Comparison of ENCODE assay signal across 20 cellular contexts in genomic region chr7:75861636-75862035, GRCh38. TPM values are rescaled to one million over a fixed set of nuclear protein-coding genes. Genes with fewer than 3 reads are reported as not detected.
DNase-seq lines count a peak whose midpoint lies in the region; ATAC-seq and TF ChIP-seq lines count a peak whose summit lies in the region.
"Had no signal": no experiment of that assay in that cellular context is flagged by ENCODE, and none has a peak within 500 bp of the region (broad histone marks: within the 10 kb centered on the region; RNA-seq: fewer than 3 reads in every experiment).

No MANE protein-coding gene starts in this region.

- no peaks in the 10 kb centered on the region for H3K79me1 ChIP-seq in IMR-90 (ENCODE audit: low read depth in 1 of 2, low read length in 2 of 2)

- dilution Hi-C loops in IMR-90 (cut with HindIII; ENCODE audit: low sequenced_read_pairs, unreplicated experiment): no loop called here

- in situ Hi-C loops in IMR-90 (cut with MboI; ENCODE audit: low sequenced_read_pairs): loop anchor here (25.0 kb wide), 1 partner anchor 276 kb away; no protein-coding TSS in a partner anchor

- H2BK20ac ChIP-seq in IMR-90 (ENCODE audit: low read depth, low read length): no peak overlapping the region

- no peaks in the 10 kb centered on the region for H4K20me1 ChIP-seq in IMR-90 (ENCODE audit: insufficient read depth, low read length)

- BruUV-seq in IMR-90 (replicated peaks; lab: Mats Ljungman, UMichigan): no TSS peak

- H2BK5ac ChIP-seq in IMR-90 (ENCODE audit: low read depth, low read length, poor library complexity, severe bottlenecking): no peak overlapping the region

- POLR2A ChIA-PET in IMR-90 (lab: Charles Lee; ENCODE audit: unreplicated experiment): no interaction called here

- peak; percentile 54 for ATAC-seq in IMR-90 (ENCODE audit: low read depth)
- ATAC-seq in heart right ventricle: peak in 7 of 8 donors; percentile 48 to 79 (median 69)
- no peak for ATAC-seq in HG02571 (IDR thresholded peaks at IDR 0.05; ENCODE audit: unreplicated experiment)
- no peak for ATAC-seq in GM21360 (IDR thresholded peaks at IDR 0.05; ENCODE audit: unreplicated experiment)
- ATAC-seq: HepG2 had no signal

- no peak for TF ChIP-seq RAD21 in IMR-90 (IDR thresholded peaks at IDR 0.05; ENCODE audit: low read length)

- H4K91ac ChIP-seq in IMR-90 (ENCODE audit: insufficient read depth, low read depth, low read length): no peak overlapping the region

- no peak overlapping the region for H2BK120ac ChIP-seq in IMR-90 (ENCODE audit: low read depth, low read length)

- H4K8ac ChIP-seq in IMR-90 (ENCODE audit: low read depth in 2 of 2, low read length in 2 of 2): no peak overlapping the region

- peaks cover 12% of the 10 kb centered on the region for H3K27me3 Mint-ChIP-seq in nephron (ENCODE audit: low read depth)

- H3K23ac ChIP-seq in IMR-90 (ENCODE audit: low read depth, low read length): no peak overlapping the region

- no peak overlapping the region; the same call in 1 of the 2 replicates for H3K4ac ChIP-seq in IMR-90 (ENCODE audit: low read depth, low read length)

- H3K36me3 Mint-ChIP-seq in nephron (ENCODE audit: low read depth): no peaks in the 10 kb centered on the region

- no CpG with 5 or more reads among the region's 4 CpGs for WGBS in IMR-90 (ENCODE audit: extremely low coverage in 2 of 2, insufficient read length in 1 of 2), 2 experiments
- 58 to 68% methylated on average over 4 of the region's 4 CpGs for WGBS in heart right ventricle, 2 donors

- peaks cover 9% of the 10 kb centered on the region for H3K4me1 Mint-ChIP-seq in nephron

- H3K27me3 ChIP-seq in IMR-90 (ENCODE audit: control insufficient read depth, insufficient read depth, low read length) (0 out of 2 replicates have a peak, but pooled peaks cover 1% of the 10 kb centered on the region), adipocyte (replicated peaks; ENCODE audit: control insufficient read depth, insufficient read depth, low read length) (no peaks in the 10 kb centered on the region), heart right ventricle (no peaks in the 10 kb centered on the region)
- H3K27me3 ChIP-seq: neutrophil had no signal

- H4K5ac ChIP-seq in IMR-90 (ENCODE audit: low read depth, low read length): no peak overlapping the region

- intact Hi-C loops in IMR-90 (cut with micrococcal nuclease): loop anchor here (1.0 kb wide), 1 partner anchor 89 kb away; the partner anchor contains the start of gene CCL26
- intact Hi-C loops in heart right ventricle (cut with DNase I): no loop called here

- H2AK9ac ChIP-seq in IMR-90 (replicated peaks; ENCODE audit: low read depth, low read length, poor library complexity): no peak overlapping the region

- H3K4me3 Mint-ChIP-seq in nephron: no peak overlapping the region
- H3K4me3 Mint-ChIP-seq: activated naive CD4-positive, alpha-beta T cell treated with anti-CD3 and anti-CD28 coated beads for 36 hours had no signal

- H3K18ac ChIP-seq in IMR-90 (ENCODE audit: low read depth, low read length): no peak overlapping the region

- H3K4me2 ChIP-seq in IMR-90 (ENCODE audit: low read depth, low read length): no peak overlapping the region
- H3K4me2 ChIP-seq: SK-N-SH had no signal

- H3K9ac ChIP-seq in IMR-90 (ENCODE audit: low read depth, low read length) (no peak overlapping the region), adipocyte (ENCODE audit: low read length) (no peak overlapping the region)
- H3K9ac ChIP-seq: SK-N-SH had no signal

- no peak overlapping the region for H3K27ac ChIP-seq in IMR-90 (ENCODE audit: insufficient read depth, low read length)
- H3K27ac ChIP-seq in heart right ventricle: peak overlapping the region in 5 of 10 donors; percentile 43 to 76 (median 64)
- H3K27ac ChIP-seq: neutrophil had no signal

- peaks cover 3% of the 10 kb centered on the region for H3K9me3 Mint-ChIP-seq in nephron
- H3K9me3 Mint-ChIP-seq: activated naive CD4-positive, alpha-beta T cell treated with anti-CD3 and anti-CD28 coated beads for 36 hours had no signal

- H3K36me3 ChIP-seq in IMR-90 (ENCODE audit: control insufficient read depth, insufficient read depth, low read length) (no peaks in the 10 kb centered on the region), adipocyte (ENCODE audit: control insufficient read depth, insufficient read depth, low read length, severe bottlenecking) (no peaks in the 10 kb centered on the region), heart right ventricle (no peaks in the 10 kb centered on the region)
- H3K36me3 ChIP-seq: neutrophil had no signal

- CTCF ChIA-PET in IMR-90 (lab: Yijun Ruan, JAX): no interaction called here

- no peak for TF ChIP-seq POLR2A in IMR-90 (IDR thresholded peaks at IDR 0.05; ENCODE audit: low read depth, low read length)

- H3K14ac ChIP-seq in IMR-90 (replicated peaks; ENCODE audit: low read depth, low read length): no peak overlapping the region

- H3K9me1 ChIP-seq in IMR-90 (ENCODE audit: insufficient read depth, low read length): no peaks in the 10 kb centered on the region

- H3K4me1 ChIP-seq in IMR-90 (ENCODE audit: control insufficient read depth, insufficient read depth, low read length) (peaks cover 9% of the 10 kb centered on the region), adipocyte (ENCODE audit: control insufficient read depth, insufficient read depth, low read length) (peaks cover 8% of the 10 kb centered on the region), heart right ventricle (peaks cover 0 to 35% (median 5%) of the 10 kb centered on the region in 9 donors)

- DNase-seq in IMR-90: peak; percentile 77
- DNase-seq in adipocyte (ENCODE audit: low read depth): peak; percentile 37
- no peak for DNase-seq in heart right ventricle
- DNase-seq in NCI-H128 (lab: John Stamatoyannopoulos, UW; ENCODE audit: unreplicated experiment): no peak
- no peak for DNase-seq in NCI-H446 (lab: John Stamatoyannopoulos, UW)
- DNase-seq: activated CD4-positive, alpha-beta T cell treated with anti-CD3 and anti-CD28 coated beads for 48 hours; activated naive CD4-positive, alpha-beta T cell treated with anti-CD3 and anti-CD28 coated beads for 36 hours; COR-L47; glutamatergic neuron; mesendoderm; NCI-H2081; NCI-H524; retina; SK-N-SH had no signal

- H3K9me3 ChIP-seq in IMR-90 (ENCODE audit: control insufficient read depth, insufficient read depth, low read length) (no peaks in the 10 kb centered on the region), adipocyte (ENCODE audit: control insufficient read depth, low read length) (no peaks in the 10 kb centered on the region), heart right ventricle (no peaks in the 10 kb centered on the region)
- H3K9me3 ChIP-seq: neutrophil, SK-N-SH had no signal

- no peak overlapping the region for H2BK15ac ChIP-seq in IMR-90 (ENCODE audit: low read depth, low read length)

- TF ChIP-seq CTCF in IMR-90 (conservative IDR thresholded peaks at IDR 0.05; ENCODE audit: low read depth, low read length) (no peak), heart right ventricle (IDR thresholded peaks at IDR 0.05) (no peak), nephron (IDR thresholded peaks at IDR 0.05; ENCODE audit: unreplicated experiment in 3 of 3) (no peak)

- H2AFZ ChIP-seq in IMR-90 (replicated peaks; ENCODE audit: low read length, poor library complexity): no peak overlapping the region

- no peak overlapping the region for H3K4me3 ChIP-seq in IMR-90 (ENCODE audit: insufficient read depth, low read depth, low read length)
- H3K4me3 ChIP-seq in adipocyte (ENCODE audit: low read length): no peak overlapping the region
- no peak overlapping the region for H3K4me3 ChIP-seq in heart right ventricle

- peak overlapping the region in 2 of 3 experiments; percentile 45 to 68 for H3K27ac Mint-ChIP-seq in nephron
- H3K27ac Mint-ChIP-seq: activated naive CD4-positive, alpha-beta T cell treated with anti-CD3 and anti-CD28 coated beads for 36 hours had no signal

- H3K56ac ChIP-seq in IMR-90 (ENCODE audit: extremely low read depth, insufficient read depth, low read length): no peak overlapping the region

- no peak overlapping the region for H2AK5ac ChIP-seq in IMR-90 (ENCODE audit: low read depth, low read length)

TF ChIP-seq in IMR-90, 13 proteins besides CTCF, POLR2A, EP300 and RAD21:
- TF ChIP-seq MAFK (IDR thresholded peaks at IDR 0.05; ENCODE audit: low read depth, low read length) (no peak), CEBPB (IDR thresholded peaks at IDR 0.05; ENCODE audit: low read depth, low read length) (peak; percentile 55)

RNA-seq across cellular contexts. Expression of gene RHBDD2, which starts 17.2 kb away (rescaled TPM):
- total RNA-seq in IMR-90 (2012; rRNA removed): 9.7 and 10.8 TPM in 2 replicates
- 42.4 and 47.5 TPM in 2 replicates for polyA plus RNA-seq in IMR-90 (2012; rRNA removed)
- 41.1 and 59.7 TPM in 2 replicates for polyA plus RNA-seq in IMR-90 (2012; cell fraction: cytosol; rRNA removed)
- polyA plus RNA-seq in IMR-90 (2012; cell fraction: nucleus; rRNA removed; ENCODE audit: low replicate concordance): 54.6 and 103 TPM in 2 replicates
- total RNA-seq in heart right ventricle: 10 to 100 TPM; 20.8 to 39.7 (median 27.4) TPM
- polyA plus RNA-seq in heart right ventricle: 10 to 100 TPM; 28.9 to 48.1 TPM

RNA-seq across cellular contexts. Expression of gene CCL24, which starts 48.0 kb away (rescaled TPM):
- total RNA-seq in IMR-90 (2012; rRNA removed) (not detected in 2 replicates), heart right ventricle (1 to 10 TPM in 2 of 10 donors, under 1 TPM in 3, not detected in 5; 0.46 to 1.9 (median 0.72) TPM)
- polyA plus RNA-seq in IMR-90 (2012; rRNA removed) (not detected in 2 replicates), heart right ventricle (under 1 TPM in 1 of 2 donors, not detected in 1; 0.13 TPM)
- not detected in 2 replicates for polyA plus RNA-seq in IMR-90 (2012; cell fraction: cytosol; rRNA removed)
- polyA plus RNA-seq in IMR-90 (2012; cell fraction: nucleus; rRNA removed; ENCODE audit: low replicate concordance): 0.17 and 0.21 TPM in 2 replicates
- total RNA-seq: activated naive CD4-positive, alpha-beta T cell treated with anti-CD3 and anti-CD28 coated beads for 36 hours; endothelial cell of umbilical vein; HepG2 had no signal
- polyA plus RNA-seq: endothelial cell of umbilical vein, HepG2, SK-N-SH had no signal

RNA-seq across cellular contexts. Expression of gene POR, which starts 53.3 kb away (rescaled TPM):
- 25.3 and 25.5 TPM in 2 replicates for total RNA-seq in IMR-90 (2012; rRNA removed)
- polyA plus RNA-seq in IMR-90 (2012; rRNA removed): 42.2 and 60.4 TPM in 2 replicates
- polyA plus RNA-seq in IMR-90 (2012; cell fraction: cytosol; rRNA removed): 31.0 and 59.1 TPM in 2 replicates
- 74.8 and 189 TPM in 2 replicates for polyA plus RNA-seq in IMR-90 (2012; cell fraction: nucleus; rRNA removed; ENCODE audit: low replicate concordance)
- total RNA-seq in heart right ventricle: 100 to 1,000 TPM in 1 of 10 donors, 10 to 100 TPM in 9; 37.3 to 203 (median 59.3) TPM
- 100 to 1,000 TPM; 104 to 185 TPM for polyA plus RNA-seq in heart right ventricle

Comparison
In these comparisons a context has a peak if more than half of its experiments do, and no peak if none do; other contexts are left out.
1. ATAC-seq: peak in IMR-90 (single experiment) and heart right ventricle (7 of 8); none in HG02571 (single experiment) and GM21360 (single experiment).
2. DNase-seq: peak in IMR-90 (single experiment) and adipocyte (single experiment); none in heart right ventricle (0 of 2), NCI-H128 (single experiment) and NCI-H446 (0 of 2).